In genomic region chr4:6180841-6181631, GRCh38 we compare ENCODE assay signal across 1 cellular context.
TF ChIP-seq lines count a peak whose summit lies in the region.

No MANE protein-coding gene starts in this region.

TF ChIP-seq in WTC11, 78 proteins besides CTCF, POLR2A, EP300 and RAD21 (continued from another document):
- no peak for TF ChIP-seq PREB (CRISPR knock-in tag; IDR thresholded peaks at IDR 0.05; ENCODE audit: borderline replicate concordance)
- TF ChIP-seq SMAD4 (CRISPR knock-in tag; IDR thresholded peaks at IDR 0.05): no peak
- no peak for TF ChIP-seq GTF2I (CRISPR knock-in tag; conservative IDR thresholded peaks at IDR 0.05)
- no peak for TF ChIP-seq CREM (CRISPR knock-in tag; IDR thresholded peaks at IDR 0.05)
- TF ChIP-seq E2F5 (CRISPR knock-in tag; IDR thresholded peaks at IDR 0.05): no peak
- TF ChIP-seq SMAD3 (CRISPR knock-in tag; IDR thresholded peaks at IDR 0.05; ENCODE audit: borderline replicate concordance): no peak
